In the genomic region with DNA sequence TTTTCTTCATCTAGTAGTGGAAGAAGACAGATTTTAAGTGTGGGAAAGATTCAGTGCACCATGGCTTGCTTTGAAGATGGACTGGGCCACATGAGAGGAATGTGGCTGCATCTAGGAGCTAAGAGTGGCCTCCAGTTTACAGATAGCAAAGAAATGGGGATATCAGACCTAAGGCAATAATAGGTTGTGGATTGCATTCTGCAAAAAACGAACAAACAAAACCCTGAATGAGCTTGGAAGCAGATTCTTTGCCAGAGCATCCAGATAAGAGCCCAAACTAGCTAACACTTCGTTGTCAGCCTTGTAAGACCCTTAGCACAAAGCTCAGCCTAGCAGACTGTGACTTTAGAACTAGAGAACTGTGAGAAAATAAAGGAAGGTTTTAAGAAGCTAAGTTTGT, we compare ENCODE assay signal across 26 cellular contexts.
"Had no signal": no experiment of that assay in that cellular context is flagged by ENCODE, and none has a peak within 500 bp of the region (broad histone marks: within the 10 kb centered on the region; RNA-seq: fewer than 3 reads in every experiment).

No MANE protein-coding gene starts in this region.

- H3K9me3 ChIP-seq: left lung, lower lobe of right lung, ovary, right atrium auricular region, stomach, testis, thyroid gland, transverse colon, upper lobe of left lung, vagina had no signal

- H3K27ac ChIP-seq: left lung, lower lobe of right lung, ovary, right atrium auricular region, skin epidermis, stomach, testis, thyroid gland, transverse colon, upper lobe of left lung, vagina had no signal

- DNase-seq: hippocampal formation; kidney glomerular epithelial cell; left colon; lower lobe of right lung; mammary epithelial cell; mesenchymal stem cell; naive B cell; natural killer cell; ovary; stimulated activated CD4-positive, alpha-beta T cell treated with anti-CD3 and anti-CD28 coated beads, Interleukin-12 subunit alpha, Interleukin-12 subunit beta, amount 100 ng/mL, for 4 hours; stimulated activated CD4-positive, alpha-beta T cell treated with anti-CD3 and anti-CD28 coated beads, Interleukin-15, amount 100 ng/mL, for 24 hours; stimulated activated CD4-positive, alpha-beta T cell treated with anti-CD3 and anti-CD28 coated beads, Interleukin-2, amount 100 ng/mL, for 24 hours; stimulated activated CD4-positive, alpha-beta T cell treated with anti-CD3 and anti-CD28 coated beads, Interleukin-4, amount 100 ng/mL, for 1 hour; stimulated activated naive B cell treated with anti-CD40 and anti-IgM and Interleukin-4, amounts not matched to agents 10 μg/mL and 1 μg/mL and 100 μg/mL, for 72 hours; stimulated activated naive CD8-positive, alpha-beta T cell treated with anti-CD3 and anti-CD28 coated beads, Interleukin-15, Interleukin-2, amounts not matched to agents 100 U/mL and 50 U/mL, for 24 hours; stomach; testis; thyroid gland; transverse colon had no signal

- H3K4me1 ChIP-seq: lower lobe of right lung, testis, vagina had no signal

- H3K27me3 ChIP-seq: left lung, ovary, right atrium auricular region, stomach, testis, thyroid gland, transverse colon, upper lobe of left lung, vagina had no signal

- H3K4me3 ChIP-seq: left lung, lower lobe of right lung, ovary, right atrium auricular region, skin epidermis, stomach, testis, thyroid gland, transverse colon, upper lobe of left lung, vagina had no signal

- FAIRE-seq: keratinocyte had no signal

- ATAC-seq: left colon; left lung; lower lobe of right lung; natural killer cell; sciatic nerve; stimulated activated naive B cell treated with anti-CD40 and anti-IgM and Interleukin-4, amounts not matched to agents 10 μg/mL and 1 μg/mL and 100 μg/mL, for 72 hours; stimulated activated naive CD8-positive, alpha-beta T cell treated with anti-CD3 and anti-CD28 coated beads, Interleukin-15, Interleukin-2, amounts not matched to agents 100 U/mL and 50 U/mL, for 24 hours had no signal

- H3K36me3 ChIP-seq: ovary, right atrium auricular region, thyroid gland, transverse colon had no signal
